In genomic region chr4:76950052-76950845, GRCh38 we compare ENCODE assay signal across 8 cellular contexts. TPM values are rescaled to one million over a fixed set of nuclear protein-coding genes. Genes with fewer than 3 reads are reported as not detected.
DNase-seq lines count a peak whose midpoint lies in the region; ATAC-seq and TF ChIP-seq lines count a peak whose summit lies in the region.

No MANE protein-coding gene starts in this region.

- H3K27me3 ChIP-seq in BE2C (no peaks in the 10 kb centered on the region), prostate gland (replicated peaks; ENCODE audit: insufficient read depth) (no peaks in the 10 kb centered on the region)

- peak overlapping the region; percentile 87 to 88 for H3K27ac ChIP-seq in prostate gland

- WGBS in prostate gland = under 1% methylated on average over 63 of the region's 64 CpGs

- CTCF ChIA-PET in T-cell (lab: Charles Lee) = interaction anchor here (1.4 to 1.6 kb wide), 2 partner anchors 40 to 58 kb away, joined by 3 read pairs; no protein-coding TSS in a partner anchor

- DNase-seq in BE2C = peak; percentile 56
- peak in 33 of 34 experiments; percentile 8 to 49 (median 26) for DNase-seq in T-cell
- peak; percentile 44 for DNase-seq in amniotic epithelial cell (ENCODE audit: low read depth)
- peak; percentile 71 for DNase-seq in left ventricle myocardium superior
- DNase-seq in prostate gland (ENCODE audit: low spot score) = peak; percentile 20
- DNase-seq in KG1 (lab: John Stamatoyannopoulos, UW) = no peak

- ATAC-seq in GM19035 (IDR thresholded peaks at IDR 0.05; ENCODE audit: unreplicated experiment) (peak; percentile 18), HG03342 (IDR thresholded peaks at IDR 0.05; ENCODE audit: unreplicated experiment) (peak; percentile 9), T-cell (replicated peaks in 1 of 4) (peak; percentile 25 to 39 (median 33)), left ventricle myocardium superior (peak; percentile 24)

- H3K9me3 Mint-ChIP-seq in T-cell = no peaks in the 10 kb centered on the region

- H3K9me3 ChIP-seq in BE2C (no peaks in the 10 kb centered on the region), prostate gland (no peaks in the 10 kb centered on the region)

- peaks cover 3% of the 10 kb centered on the region for H3K36me3 Mint-ChIP-seq in T-cell

- peak overlapping the region; percentile 86 to 94 (median 88) for H3K4me3 Mint-ChIP-seq in T-cell

- peaks cover 14 to 29% (median 25%) of the 10 kb centered on the region in 3 donors for H3K4me1 Mint-ChIP-seq in T-cell

- no peak overlapping the region for H3K27ac Mint-ChIP-seq in T-cell

- no peak for TF ChIP-seq POLR2A in prostate gland (IDR thresholded peaks at IDR 0.05)

- H3K4me1 ChIP-seq in BE2C (peaks cover 24% of the 10 kb centered on the region), prostate gland (replicated peaks) (no peaks in the 10 kb centered on the region)

- peak overlapping the region; percentile 90 for H3K4me3 ChIP-seq in BE2C (ENCODE audit: low read depth, low read length)
- peak overlapping the region; percentile 62 to 71 for H3K4me3 ChIP-seq in prostate gland

- POLR2A ChIA-PET in T-cell (lab: Charles Lee) = interaction anchor here in 1 of 2 donors (0.6 to 1.5 kb wide), 2 partner anchors 33 to 57 kb away, joined by 4 to 5 read pairs; no protein-coding TSS in a partner anchor

- H3K27me3 Mint-ChIP-seq in T-cell = peaks cover 0 to 1% of the 10 kb centered on the region in 2 donors

- intact Hi-C loops in left ventricle myocardium superior (cut with micrococcal nuclease) (no loop called here), prostate gland (cut with DNase I) (loop anchor here (5.0 to 10.0 kb wide), 4 partner anchors 95 to 435 kb away; partner anchors contain the start of gene CCNI)

- no peak for TF ChIP-seq CTCF in BE2C (IDR thresholded peaks at IDR 0.05; ENCODE audit: low read depth, low read length)
- TF ChIP-seq CTCF in prostate gland (IDR thresholded peaks at IDR 0.05) = no peak

- H3K36me3 ChIP-seq in BE2C (no peaks in the 10 kb centered on the region), prostate gland (no peaks in the 10 kb centered on the region)

RNA-seq across cellular contexts. Expression of gene SEPTIN11, which starts 0.7 kb away (rescaled TPM):
- 33.9 TPM for polyA plus RNA-seq in BE2C (2012; ENCODE audit: insufficient read depth, insufficient read length, low read depth)
- 10 to 100 TPM; 20.9 to 25.0 (median 22.8) TPM for total RNA-seq in T-cell
- total RNA-seq in left ventricle myocardium superior = 24.7 TPM
- total RNA-seq in prostate gland = 10 to 100 TPM; 19.4 to 39.1 TPM

RNA-seq across cellular contexts. Expression of gene SOWAHB, which starts 52.3 kb away (rescaled TPM):
- polyA plus RNA-seq in BE2C (2012; ENCODE audit: insufficient read depth, insufficient read length, low read depth) = not detected
- total RNA-seq in T-cell (under 1 TPM in 1 of 5 donors, not detected in 4; 0.09 TPM), left ventricle myocardium superior (not detected), prostate gland (1 to 10 TPM; 1.8 to 3.9 TPM)
